ENCODE assay signal across 11 cellular contexts in genomic region chr19:14473915-14474578, GRCh38. TPM values are rescaled to one million over a fixed set of nuclear protein-coding genes. Genes with fewer than 3 reads are reported as not detected.
DNase-seq lines count a peak whose midpoint lies in the region; ATAC-seq, FAIRE-seq and TF ChIP-seq lines count a peak whose summit lies in the region.
"Had no signal": no experiment of that assay in that cellular context is flagged by ENCODE, and none has a peak within 500 bp of the region (broad histone marks: within the 10 kb centered on the region; RNA-seq: fewer than 3 reads in every experiment).

No MANE protein-coding gene starts in this region.

- no peak for FAIRE-seq in astrocyte (lab: Jason Lieb, UNC)

- H2AFZ ChIP-seq in astrocyte (ENCODE audit: low read depth, low read length): no peak overlapping the region
- H2AFZ ChIP-seq in mesenchymal stem cell (ENCODE audit: low read depth, low read length): no peak overlapping the region

- H2BK12ac ChIP-seq in mesenchymal stem cell (ENCODE audit: low read length in 2 of 2): no peak overlapping the region

- H3K79me2 ChIP-seq in astrocyte (ENCODE audit: insufficient read depth, low read length): no peaks in the 10 kb centered on the region

- TF ChIP-seq CTCF in astrocyte (IDR thresholded peaks at IDR 0.05; ENCODE audit: insufficient read depth, low read depth, low read length): no peak

- H3K27ac ChIP-seq in astrocyte (ENCODE audit: low read depth, low read length) (no peak overlapping the region), mesenchymal stem cell (ENCODE audit: low read length, poor library complexity, severe bottlenecking) (no peak overlapping the region)

- no peak overlapping the region for H2BK5ac ChIP-seq in mesenchymal stem cell (ENCODE audit: low read depth, low read length, poor library complexity, severe bottlenecking)

- no peaks in the 10 kb centered on the region for H3K9me3 Mint-ChIP-seq in stimulated activated naive CD8-positive, alpha-beta T cell treated with anti-CD3 and anti-CD28 coated beads, Interleukin-15, amount 100 ng/mL, for 72 hours
- no peaks in the 10 kb centered on the region for H3K9me3 Mint-ChIP-seq in astrocyte (ENCODE audit: unreplicated experiment)
- H3K9me3 Mint-ChIP-seq: dendritic cell treated with granulocyte-macrophage colony-stimulating factor and Interleukin-4, amounts not matched to agents 40 ng/mL and 50 ng/mL, for 4 days had no signal

- H3K27me3 Mint-ChIP-seq in stimulated activated naive CD8-positive, alpha-beta T cell treated with anti-CD3 and anti-CD28 coated beads, Interleukin-15, amount 100 ng/mL, for 72 hours: peaks cover 33% of the 10 kb centered on the region
- no peaks in the 10 kb centered on the region for H3K27me3 Mint-ChIP-seq in astrocyte (ENCODE audit: low read depth, unreplicated experiment)

- H3K9me3 ChIP-seq in astrocyte (ENCODE audit: insufficient read depth, low read depth, low read length) (no peaks in the 10 kb centered on the region), mesenchymal stem cell (ENCODE audit: control insufficient read depth, low read length) (no peaks in the 10 kb centered on the region)

- H3K27me3 ChIP-seq in astrocyte (ENCODE audit: insufficient read depth, low read length) (peaks cover 11% of the 10 kb centered on the region), mesenchymal stem cell (ENCODE audit: control insufficient read depth in 1 of 2, insufficient read depth in 1 of 2, low read length in 2 of 2) (peaks cover 0 to 17% of the 10 kb centered on the region in 2 experiments)

- no peak overlapping the region for H4K8ac ChIP-seq in mesenchymal stem cell (ENCODE audit: low read length)

- H3K4me1 ChIP-seq in astrocyte (ENCODE audit: insufficient read depth, low read length) (peaks cover 12% of the 10 kb centered on the region), mesenchymal stem cell (ENCODE audit: control insufficient read depth, insufficient read depth, low read depth, low read length) (peaks cover 47% of the 10 kb centered on the region)

- H3K23ac ChIP-seq in mesenchymal stem cell (ENCODE audit: low read length in 2 of 2): no peak overlapping the region

- peak overlapping the region in 1 of 2 experiments; percentile 12 for H3K4ac ChIP-seq in mesenchymal stem cell (ENCODE audit: low read depth in 1 of 2, low read length in 2 of 2)

- no peak overlapping the region for H3K4me3 ChIP-seq in astrocyte (ENCODE audit: insufficient read depth, low read depth, low read length)
- no peak overlapping the region for H3K4me3 ChIP-seq in mesenchymal stem cell (ENCODE audit: insufficient read depth in 1 of 2, low read depth in 1 of 2, low read length in 2 of 2)

- WGBS in mesenchymal stem cell: 97% methylated on average over 54 of the region's 57 CpGs

- H4K20me1 ChIP-seq in astrocyte (ENCODE audit: insufficient read depth, low read length): peaks cover 38% of the 10 kb centered on the region

- H3K4me2 ChIP-seq in astrocyte (ENCODE audit: low read length) (peak overlapping the region; percentile 60), mesenchymal stem cell (ENCODE audit: low read length, poor library complexity, severe bottlenecking) (no peak overlapping the region)

- peaks cover 12% of the 10 kb centered on the region for H3K79me1 ChIP-seq in mesenchymal stem cell (replicated peaks; ENCODE audit: low read length, poor library complexity, severe bottlenecking)

- no peak overlapping the region for H2BK120ac ChIP-seq in mesenchymal stem cell (ENCODE audit: low read depth, low read length)

- no peak overlapping the region for H3K14ac ChIP-seq in mesenchymal stem cell (ENCODE audit: low read length in 2 of 2)

- peaks cover 5% of the 10 kb centered on the region for H3K36me3 ChIP-seq in astrocyte (ENCODE audit: insufficient read depth, low read length)
- H3K36me3 ChIP-seq in mesenchymal stem cell (ENCODE audit: control insufficient read depth in 1 of 2, insufficient read depth in 2 of 2, low read depth in 1 of 2, low read length in 2 of 2): peaks cover 35 to 78% of the 10 kb centered on the region in 2 experiments

- DNase-seq in stimulated activated naive CD8-positive, alpha-beta T cell treated with anti-CD3 and anti-CD28 coated beads, Interleukin-15, amount 100 ng/mL, for 72 hours: no peak
- DNase-seq in stimulated activated naive CD8-positive, alpha-beta T cell treated with anti-CD3 and anti-CD28 coated beads, Interleukin-15, Interleukin-2, amounts not matched to agents 100 U/mL and 50 U/mL, for 24 hours: no peak
- no peak for DNase-seq in astrocyte (ENCODE audit: low read depth)
- DNase-seq in mesenchymal stem cell: no peak
- no peak for DNase-seq in LoVo (ENCODE audit: low spot score)
- DNase-seq in 8988T: no peak
- DNase-seq: activated gamma-delta T cell, NCI-H187 had no signal

- peaks cover 2% of the 10 kb centered on the region for H3K36me3 Mint-ChIP-seq in astrocyte (ENCODE audit: low read depth, unreplicated experiment)

- no peak overlapping the region for H2AK5ac ChIP-seq in mesenchymal stem cell (ENCODE audit: low read length, severe bottlenecking)

- peak overlapping the region in 1 of 2 experiments; percentile 49 for H3K18ac ChIP-seq in mesenchymal stem cell (ENCODE audit: low read depth in 1 of 2, low read length in 2 of 2)

- H3K4me1 Mint-ChIP-seq in stimulated activated naive CD8-positive, alpha-beta T cell treated with anti-CD3 and anti-CD28 coated beads, Interleukin-15, amount 100 ng/mL, for 72 hours: peaks cover 48% of the 10 kb centered on the region
- H3K4me1 Mint-ChIP-seq in astrocyte (ENCODE audit: low read depth, unreplicated experiment): peaks cover 10% of the 10 kb centered on the region

- peak overlapping the region; percentile 38 to 72 for H3K4me3 Mint-ChIP-seq in stimulated activated naive CD8-positive, alpha-beta T cell treated with anti-CD3 and anti-CD28 coated beads, Interleukin-15, amount 100 ng/mL, for 72 hours
- no peak overlapping the region for H3K4me3 Mint-ChIP-seq in astrocyte (ENCODE audit: unreplicated experiment)

- no peak overlapping the region for H2BK15ac ChIP-seq in mesenchymal stem cell (ENCODE audit: low read depth, poor library complexity, severe bottlenecking)

- no peak for ATAC-seq in stimulated activated naive CD8-positive, alpha-beta T cell treated with anti-CD3 and anti-CD28 coated beads, Interleukin-15, amount 100 ng/mL, for 72 hours
- ATAC-seq in stimulated activated naive CD8-positive, alpha-beta T cell treated with anti-CD3 and anti-CD28 coated beads, Interleukin-15, Interleukin-2, amounts not matched to agents 100 U/mL and 50 U/mL, for 24 hours: no peak
- ATAC-seq in HG02798 (IDR thresholded peaks at IDR 0.05; ENCODE audit: poor library complexity, unreplicated experiment) (no peak), GM21825 (IDR thresholded peaks at IDR 0.05; ENCODE audit: unreplicated experiment) (no peak)

- no peak overlapping the region for H3K9ac ChIP-seq in astrocyte (ENCODE audit: low read length)
- H3K9ac ChIP-seq in mesenchymal stem cell (ENCODE audit: low read length): no peak overlapping the region

- H3K27ac Mint-ChIP-seq in stimulated activated naive CD8-positive, alpha-beta T cell treated with anti-CD3 and anti-CD28 coated beads, Interleukin-15, amount 100 ng/mL, for 72 hours: peak overlapping the region in 1 of 2 donors; percentile 75
- H3K27ac Mint-ChIP-seq in astrocyte (ENCODE audit: unreplicated experiment): peak overlapping the region; percentile 18
- H3K27ac Mint-ChIP-seq: dendritic cell treated with granulocyte-macrophage colony-stimulating factor and Interleukin-4, amounts not matched to agents 40 ng/mL and 50 ng/mL, for 4 days had no signal

- H4K91ac ChIP-seq in mesenchymal stem cell (ENCODE audit: low read length): peak overlapping the region; percentile 35

RNA-seq across cellular contexts. Expression of gene PTGER1, which starts 1.1 kb away (rescaled TPM):
- 0.41 and 0.91 TPM in 2 replicates for total RNA-seq in astrocyte
- polyA plus RNA-seq in mesenchymal stem cell (2013, experiment 1 of 2): 1.2 TPM
- 1.3 TPM for polyA plus RNA-seq in mesenchymal stem cell (2013, experiment 2 of 2)

RNA-seq across cellular contexts. Expression of gene GIPC1, which starts 21.9 kb away (rescaled TPM):
- total RNA-seq in astrocyte: 145 and 169 TPM in 2 replicates
- 120 TPM for polyA plus RNA-seq in mesenchymal stem cell (2013, experiment 1 of 2)
- 116 TPM for polyA plus RNA-seq in mesenchymal stem cell (2013, experiment 2 of 2)

RNA-seq across cellular contexts. Expression of gene PKN1, which starts 40.9 kb away (rescaled TPM):
- 59.2 and 68.3 TPM in 2 replicates for total RNA-seq in astrocyte
- 75.4 TPM for polyA plus RNA-seq in mesenchymal stem cell (2013, experiment 1 of 2)
- 74.2 TPM for polyA plus RNA-seq in mesenchymal stem cell (2013, experiment 2 of 2)

RNA-seq across cellular contexts. Expression of gene DNAJB1, which starts 44.1 kb away (rescaled TPM):
- total RNA-seq in astrocyte: 100 and 105 TPM in 2 replicates
- polyA plus RNA-seq in mesenchymal stem cell (2013, experiment 1 of 2): 59.4 TPM
- 60.1 TPM for polyA plus RNA-seq in mesenchymal stem cell (2013, experiment 2 of 2)

RNA-seq across cellular contexts. Expression of gene DDX39A, which starts 54.9 kb away (rescaled TPM):
- total RNA-seq in astrocyte: 44.2 and 54.9 TPM in 2 replicates
- polyA plus RNA-seq in mesenchymal stem cell (2013, experiment 1 of 2): 46.7 TPM
- 46.1 TPM for polyA plus RNA-seq in mesenchymal stem cell (2013, experiment 2 of 2)
